ENCODE assay signal across 14 cellular contexts in the genomic region with DNA sequence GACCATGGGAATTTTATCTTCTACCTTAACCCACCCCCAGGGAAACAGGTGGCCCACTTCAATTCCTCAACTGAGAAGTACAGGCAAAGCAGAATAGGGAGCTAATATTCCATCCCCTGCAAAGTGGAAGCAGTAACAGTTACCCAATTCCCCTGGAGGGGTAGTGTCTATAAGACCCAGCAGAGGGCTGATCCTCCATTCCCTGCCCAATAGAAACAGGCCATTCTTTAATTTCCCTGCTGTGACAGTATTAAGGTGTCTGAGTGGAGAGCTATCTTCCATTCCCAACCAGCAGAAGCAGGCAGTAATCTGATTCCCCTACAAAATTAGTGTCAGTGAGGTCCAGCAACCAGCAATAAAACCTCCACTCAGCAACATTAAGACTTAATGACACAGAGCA.
DNase-seq lines count a peak whose midpoint lies in the region; ATAC-seq, FAIRE-seq and TF ChIP-seq lines count a peak whose summit lies in the region.
"Had no signal": no experiment of that assay in that cellular context is flagged by ENCODE, and none has a peak within 500 bp of the region (broad histone marks: within the 10 kb centered on the region; RNA-seq: fewer than 3 reads in every experiment).

No MANE protein-coding gene starts in this region.

- H3K4me2 ChIP-seq in GM23338 (no peak overlapping the region), H1 (ENCODE audit: insufficient read depth in 1 of 2, low read depth in 2 of 2, low read length in 2 of 2) (no peak overlapping the region)
- H3K4me2 ChIP-seq: BLaER1 treated with 17β-estradiol and CSF1 and Interleukin-3, amounts not matched to agents 10 nM and 100 nM had no signal

- H3K9me3 ChIP-seq in HEK293 (ENCODE audit: control insufficient read depth, insufficient read depth, low read depth, low read length), result no peaks in the 10 kb centered on the region
- no peaks in the 10 kb centered on the region for H3K9me3 ChIP-seq in H1 (ENCODE audit: insufficient read depth in 2 of 2, low read depth in 1 of 2, low read length in 1 of 2)

- H2BK5ac ChIP-seq in H1 (ENCODE audit: low read depth, low read length), result no peak overlapping the region

- H3K36me3 ChIP-seq in GM23338 (ENCODE audit: insufficient read depth) (no peaks in the 10 kb centered on the region), HEK293 (ENCODE audit: control insufficient read depth in 2 of 2, insufficient read depth in 1 of 2, low read length in 2 of 2) (no peaks in the 10 kb centered on the region), H1 (ENCODE audit: control insufficient read depth in 2 of 4, insufficient read depth in 4 of 4, low read length in 3 of 4) (no peaks in the 10 kb centered on the region)
- H3K36me3 ChIP-seq: BLaER1 treated with 17β-estradiol and CSF1 and Interleukin-3, amounts not matched to agents 10 nM and 100 nM had no signal

- TF ChIP-seq CTCF in GM23338 (conservative IDR thresholded peaks at IDR 0.05; ENCODE audit: low read depth in 2 of 2), result peak in 1 of 2 experiments; percentile 7; a peak in 1 of 4 replicates
- no peak for TF ChIP-seq CTCF in HEK293 (tag by site-specific recombination; IDR thresholded peaks at IDR 0.05)
- peak in 2 of 3 experiments; percentile 8 to 27; a peak in 2 of 4 replicates for TF ChIP-seq CTCF in H1 (IDR thresholded peaks at IDR 0.05; ENCODE audit: control extremely low read depth in 1 of 3, insufficient read depth in 1 of 3, low read depth in 1 of 3, low read length in 3 of 3)
- no peak for TF ChIP-seq CTCF in GM10266 (IDR thresholded peaks at IDR 0.05; ENCODE audit: control insufficient read depth, insufficient read depth, low read depth, missing control alignments)

- no peaks in the 10 kb centered on the region for H3K79me2 ChIP-seq in GM23338 (replicated peaks; ENCODE audit: insufficient read depth)
- no peaks in the 10 kb centered on the region for H3K79me2 ChIP-seq in H1 (ENCODE audit: control insufficient read depth in 1 of 2, insufficient read depth in 2 of 2, low read length in 2 of 2)

- no peak overlapping the region for H2BK20ac ChIP-seq in H1 (ENCODE audit: low read length)

- no peak overlapping the region for H3K27ac ChIP-seq in GM23338 (ENCODE audit: low read depth)
- H3K27ac ChIP-seq in HEK293 (ENCODE audit: extremely low read depth, low read depth, low read length), result no peak overlapping the region
- H3K27ac ChIP-seq in H1 (ENCODE audit: low read depth, low read length), result no peak overlapping the region
- H3K27ac ChIP-seq: BLaER1 treated with 17β-estradiol and CSF1 and Interleukin-3, amounts not matched to agents 10 nM and 100 nM; HL-60 had no signal

- H4K91ac ChIP-seq in H1 (replicated peaks; ENCODE audit: insufficient read length, low read length), result no peak overlapping the region

- FAIRE-seq in H1 (lab: Jason Lieb, UNC), result peak; percentile 73
- FAIRE-seq: GM12891, GM19239 had no signal

- H3K9me2 ChIP-seq in GM23338 (ENCODE audit: insufficient read depth), result no peaks in the 10 kb centered on the region

- ATAC-seq in GM23338 (peak; percentile 93), GM18498 (IDR thresholded peaks at IDR 0.05; ENCODE audit: unreplicated experiment) (no peak), HG02981 (IDR thresholded peaks at IDR 0.05; ENCODE audit: unreplicated experiment) (no peak)

- H3K27me3 Mint-ChIP-seq in GM23338 (ENCODE audit: insufficient read depth, low read depth, poor library complexity), result no peaks in the 10 kb centered on the region

- no peaks in the 10 kb centered on the region for H3K23me2 ChIP-seq in H1 (ENCODE audit: low read depth, low read length)

- H2BK15ac ChIP-seq in H1 (ENCODE audit: low read length), result no peak overlapping the region

- peaks cover 20% of the 10 kb centered on the region for H3K4me1 Mint-ChIP-seq in GM23338
- H3K4me1 Mint-ChIP-seq: CD4-positive, CD25-positive, alpha-beta regulatory T cell had no signal

- no peak overlapping the region for H4K8ac ChIP-seq in H1 (ENCODE audit: extremely low read depth, insufficient read depth, low read length)

- H4K20me1 ChIP-seq in GM23338 (replicated peaks; ENCODE audit: insufficient read depth), result no peaks in the 10 kb centered on the region
- H4K20me1 ChIP-seq in H1 (replicated peaks in 1 of 2; ENCODE audit: control insufficient read depth in 1 of 2, insufficient read depth in 2 of 2, low read length in 2 of 2), result no peaks in the 10 kb centered on the region
- H4K20me1 ChIP-seq: BLaER1 treated with 17β-estradiol and CSF1 and Interleukin-3, amounts not matched to agents 10 nM and 100 nM had no signal

- H2BK12ac ChIP-seq in H1 (ENCODE audit: low read depth, low read length), result no peak overlapping the region

- no peak for TF ChIP-seq POLR2A in H1 (IDR thresholded peaks at IDR 0.05; ENCODE audit: control extremely low read depth in 1 of 2, low read depth in 2 of 2, low read length in 2 of 2)

- POLR2A ChIA-PET in HEK293 (lab: Yijun Ruan, JAX), result no interaction called here
- POLR2A ChIA-PET in H1 (lab: Charles Lee; ENCODE audit: partially characterized antibody), result no interaction called here

- H3K9me3 Mint-ChIP-seq in GM23338, result 0 out of 3 replicates have a peak, but pooled peaks cover 4% of the 10 kb centered on the region

- no peak overlapping the region for H2AFZ ChIP-seq in GM23338
- H2AFZ ChIP-seq in H1 (ENCODE audit: low read length), result no peak overlapping the region

- no peak overlapping the region for H4K5ac ChIP-seq in H1 (ENCODE audit: insufficient read length, low read depth, low read length)

- no peak overlapping the region for H2BK120ac ChIP-seq in H1 (replicated peaks; ENCODE audit: low read depth, low read length)

- no peaks in the 10 kb centered on the region for H3K79me1 ChIP-seq in H1 (ENCODE audit: low read depth, low read length)

- H2AK5ac ChIP-seq in H1 (ENCODE audit: low read depth, low read length), result no peak overlapping the region

- no peak overlapping the region for H3K14ac ChIP-seq in H1 (ENCODE audit: insufficient read length)

- CTCF ChIA-PET in HEK293 (lab: Yijun Ruan, JAX) (interaction anchor here (0.6 kb wide), 1 partner anchor 60 kb away, joined by 3 read pairs; no protein-coding TSS in a partner anchor), H1 (lab: Charles Lee; ENCODE audit: partially characterized antibody) (interaction anchor here (0.8 to 1.0 kb wide), 2 partner anchors 9 to 357 kb away, joined by 3 read pairs; no protein-coding TSS in a partner anchor)

- no peak overlapping the region for H3K9ac ChIP-seq in H1 (replicated peaks in 1 of 4; ENCODE audit: extremely low read depth in 1 of 4, low read depth in 3 of 4, low read length in 3 of 4)
- H3K9ac ChIP-seq: BLaER1 treated with 17β-estradiol and CSF1 and Interleukin-3, amounts not matched to agents 10 nM and 100 nM had no signal

- H3K4me1 ChIP-seq in GM23338 (ENCODE audit: insufficient read depth) (peaks cover 17% of the 10 kb centered on the region; the same call in 1 of the 2 replicates), HEK293 (ENCODE audit: control insufficient read depth, insufficient read depth, low read length) (no peaks in the 10 kb centered on the region), H1 (replicated peaks in 1 of 4; ENCODE audit: control insufficient read depth in 3 of 4, insufficient read depth in 4 of 4, low read length in 3 of 4) (peaks cover 0 to 5% (median 2%) of the 10 kb centered on the region in 4 experiments; a peak in 3 of 7 replicates)
- H3K4me1 ChIP-seq: BLaER1 treated with 17β-estradiol and CSF1 and Interleukin-3, amounts not matched to agents 10 nM and 100 nM had no signal

- no peak overlapping the region for H3K4ac ChIP-seq in H1 (replicated peaks; ENCODE audit: insufficient read length, low read depth, low read length)

- no peak overlapping the region for H3K18ac ChIP-seq in H1 (ENCODE audit: extremely low read depth, low read length)

- H3K4me3 ChIP-seq in GM23338, result no peak overlapping the region
- no peak overlapping the region for H3K4me3 ChIP-seq in HEK293 (ENCODE audit: low read depth, low read length)
- H3K4me3 ChIP-seq in H1 (ENCODE audit: extremely low read depth in 1 of 4, insufficient read depth in 2 of 4, low read depth in 3 of 4, low read length in 4 of 4), result no peak overlapping the region
- H3K4me3 ChIP-seq: BLaER1 treated with 17β-estradiol and CSF1 and Interleukin-3, amounts not matched to agents 10 nM and 100 nM had no signal

- peak; percentile 60 for DNase-seq in GM23338 (ENCODE audit: low spot score)
- DNase-seq in H1 (ENCODE audit: low read depth in 1 of 2, low spot score in 2 of 2), result no peak
- DNase-seq in left kidney (ENCODE audit: low read depth, low spot score), result peak; percentile 38
- DNase-seq in GM10266 (ENCODE audit: extremely low spot score), result no peak
- DNase-seq in activated CD4-positive, alpha-beta T cell treated with anti-CD3 and anti-CD28 coated beads for 48 hours, result no peak
- DNase-seq: ACHN; CD4-positive, CD25-positive, alpha-beta regulatory T cell had no signal

- H3K56ac ChIP-seq in H1 (replicated peaks; ENCODE audit: insufficient read length, low read depth, low read length), result no peak overlapping the region

- H3K27ac Mint-ChIP-seq in GM23338, result no peak overlapping the region; the same call in 1 of the 2 replicates
- H3K27ac Mint-ChIP-seq: CD4-positive, CD25-positive, alpha-beta regulatory T cell had no signal

- TF ChIP-seq RAD21 in H1 (IDR thresholded peaks at IDR 0.05 in 1 of 2, conservative IDR thresholded peaks at IDR 0.05 in 1 of 2; ENCODE audit: low read depth in 2 of 2, low read length in 2 of 2), result 0 out of 4 replicates have a peak, but pooled peaks of 1 of the 2 experiments have one; percentile 11

- no peak for TF ChIP-seq EP300 in H1 (IDR thresholded peaks at IDR 0.05; ENCODE audit: borderline replicate concordance in 1 of 2, low read depth in 2 of 2, low read length in 2 of 2)

- H3K36me3 Mint-ChIP-seq in GM23338 (ENCODE audit: low read depth), result no peaks in the 10 kb centered on the region

- H3K4me3 Mint-ChIP-seq in GM23338, result no peak overlapping the region
- H3K4me3 Mint-ChIP-seq: CD4-positive, CD25-positive, alpha-beta regulatory T cell had no signal

- H3K23ac ChIP-seq in H1 (ENCODE audit: insufficient read length), result no peak overlapping the region

- H3F3A ChIP-seq in GM23338 (replicated peaks; ENCODE audit: low read depth), result no peaks in the 10 kb centered on the region

- H3K27me3 ChIP-seq in GM23338 (ENCODE audit: insufficient read depth) (no peaks in the 10 kb centered on the region), H1 (replicated peaks in 1 of 4; ENCODE audit: control insufficient read depth in 3 of 4, extremely low read depth in 1 of 4, insufficient read depth in 3 of 4, low read length in 3 of 4) (no peaks in the 10 kb centered on the region)
- H3K27me3 ChIP-seq: BLaER1 treated with 17β-estradiol and CSF1 and Interleukin-3, amounts not matched to agents 10 nM and 100 nM had no signal

TF ChIP-seq in GM23338, 12 proteins besides CTCF, POLR2A, EP300 and RAD21 (continues in another document):
- TF ChIP-seq CREB1 (CRISPR knock-in tag; IDR thresholded peaks at IDR 0.05; ENCODE audit: low read depth), result no peak
- TF ChIP-seq ZNF331 (CRISPR knock-in tag; IDR thresholded peaks at IDR 0.05; ENCODE audit: low read depth), result no peak

TF ChIP-seq in HEK293, 187 proteins besides CTCF, POLR2A, EP300 and RAD21:
- TF ChIP-seq ZNF600 (tag by site-specific recombination; IDR thresholded peaks at IDR 0.05) (0 out of 2 replicates have a peak, but pooled peaks have one; percentile 28), ZNF211 (tag by site-specific recombination; IDR thresholded peaks at IDR 0.05; ENCODE audit: low read depth) (no peak)

TF ChIP-seq in H1, 55 proteins besides CTCF, POLR2A, EP300 and RAD21 (continues in another document):
- TF ChIP-seq CEBPB (IDR thresholded peaks at IDR 0.05; ENCODE audit: low read depth, low read length), result peak; percentile 18; the same call in 1 of the 2 replicates

Comparison
In these comparisons a context has a peak if more than half of its experiments do, and no peak if none do; other contexts are left out.
1. DNase-seq: peak in GM23338 (single experiment) and left kidney (single experiment); none in H1 (0 of 2), GM10266 (single experiment) and activated CD4-positive, alpha-beta T cell treated with anti-CD3 and anti-CD28 coated beads for 48 hours (single experiment).
2. CTCF ChIP-seq: peak in H1 (2 of 3); none in HEK293 (single experiment) and GM10266 (single experiment).